ENCODE assay signal across 8 cellular contexts in the genomic region with DNA sequence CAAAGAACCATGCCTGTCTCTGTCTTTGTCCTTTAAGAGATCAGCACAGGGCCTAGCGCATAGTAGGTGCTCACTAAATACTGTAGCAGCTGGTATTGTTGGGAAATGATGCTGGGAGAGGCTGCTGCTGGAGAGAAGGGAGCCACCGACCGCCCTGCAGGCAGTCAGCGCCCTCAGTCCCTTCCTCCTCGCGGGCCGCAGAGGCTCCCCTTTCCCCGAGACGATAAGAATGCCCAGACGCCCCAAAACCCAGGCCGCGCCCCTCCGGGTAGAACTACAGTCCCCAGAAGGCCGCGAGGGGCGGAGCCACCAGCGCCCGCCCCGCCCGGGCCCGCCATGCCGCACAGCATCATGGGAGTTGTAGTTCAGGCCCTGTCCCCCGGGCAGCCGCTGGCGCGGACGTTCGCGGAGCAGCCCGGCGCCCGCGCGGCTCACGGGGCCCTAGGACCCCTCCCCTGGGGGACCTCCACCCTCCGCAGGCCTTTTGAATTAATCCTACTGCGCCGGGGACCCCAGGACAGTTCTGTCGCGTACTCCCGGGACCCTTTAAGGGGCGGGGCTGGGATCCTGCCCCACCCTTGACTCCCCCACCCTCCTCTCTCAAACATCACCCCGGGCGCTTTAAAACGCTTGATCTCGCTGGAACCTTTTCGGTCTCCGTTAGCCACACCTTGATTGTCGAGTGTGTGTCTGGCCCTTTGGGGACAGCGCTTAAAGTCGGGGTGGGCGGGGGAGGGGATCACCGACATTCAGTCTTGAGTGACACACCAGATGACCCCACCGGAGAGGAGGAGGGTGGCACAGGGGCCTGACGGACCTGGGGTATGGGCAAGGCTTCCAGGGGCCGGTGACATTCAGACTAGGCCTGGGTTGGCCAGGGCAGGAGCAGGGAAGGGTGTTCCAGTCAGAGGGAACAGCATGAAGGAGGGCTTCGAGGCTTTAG. TPM values are rescaled to one million over a fixed set of nuclear protein-coding genes. Genes with fewer than 3 reads are reported as not detected.
DNase-seq lines count a peak whose midpoint lies in the region; ATAC-seq, FAIRE-seq and TF ChIP-seq lines count a peak whose summit lies in the region.

No MANE protein-coding gene starts in this region.

- H3K27ac ChIP-seq in colonic mucosa (peak overlapping the region; percentile 65), left lung (peak overlapping the region; percentile 85 to 93)

- H3K4me3 Mint-ChIP-seq in activated CD4-positive, alpha-beta T cell treated with anti-CD3 and anti-CD28 coated beads, Interleukin-2, amount 10 ng/mL, durations not matched to agents 24 days and 14 days = peak overlapping the region; percentile 80

- H3K4me1 ChIP-seq in colonic mucosa = no peaks in the 10 kb centered on the region
- H3K4me1 ChIP-seq in left lung = peaks cover 0 to 15% of the 10 kb centered on the region in 2 donors

- H3K9ac ChIP-seq in colonic mucosa (ENCODE audit: low read depth in 2 of 2, low read length in 2 of 2) = peak overlapping the region in 1 of 2 donors; percentile 56

- H3K9me3 ChIP-seq in colonic mucosa (no peaks in the 10 kb centered on the region), left lung (no peaks in the 10 kb centered on the region)

- DNase-seq in GM12892 (ENCODE audit: insufficient read length) = peak; percentile 91
- DNase-seq in NCI-H2227 (lab: John Stamatoyannopoulos, UW; ENCODE audit: unreplicated experiment) = peak; percentile 81
- DNase-seq in activated CD4-positive, alpha-beta T cell treated with anti-CD3 and anti-CD28 coated beads, Interleukin-2, amount 10 ng/mL, durations not matched to agents 24 days and 14 days = peak; percentile 98
- peak; percentile 90 for DNase-seq in colonic mucosa
- DNase-seq in left lung = peak; percentile 88 to 97
- DNase-seq in stimulated activated CD4-positive, alpha-beta T cell treated with anti-CD3 and anti-CD28 coated beads, Interleukin-1b, Interleukin-23, amount 100 ng/mL, for 48 hours = peak; percentile 91

- TF ChIP-seq CTCF in colonic mucosa (IDR thresholded peaks at IDR 0.05) = no peak
- TF ChIP-seq CTCF in left lung (IDR thresholded peaks at IDR 0.05) = no peak

- no peaks in the 10 kb centered on the region for H3K36me3 Mint-ChIP-seq in activated CD4-positive, alpha-beta T cell treated with anti-CD3 and anti-CD28 coated beads, Interleukin-2, amount 10 ng/mL, durations not matched to agents 24 days and 14 days (ENCODE audit: low read depth)

- H3K4me1 Mint-ChIP-seq in activated CD4-positive, alpha-beta T cell treated with anti-CD3 and anti-CD28 coated beads, Interleukin-2, amount 10 ng/mL, durations not matched to agents 24 days and 14 days = peaks cover 11% of the 10 kb centered on the region

- H3K36me3 ChIP-seq in colonic mucosa = no peaks in the 10 kb centered on the region
- no peaks in the 10 kb centered on the region for H3K36me3 ChIP-seq in left lung

- H3K27me3 Mint-ChIP-seq in activated CD4-positive, alpha-beta T cell treated with anti-CD3 and anti-CD28 coated beads, Interleukin-2, amount 10 ng/mL, durations not matched to agents 24 days and 14 days = peaks cover 6% of the 10 kb centered on the region

- peak overlapping the region; percentile 83 for H3K27ac Mint-ChIP-seq in activated CD4-positive, alpha-beta T cell treated with anti-CD3 and anti-CD28 coated beads, Interleukin-2, amount 10 ng/mL, durations not matched to agents 24 days and 14 days

- intact Hi-C loops in activated CD4-positive, alpha-beta T cell treated with anti-CD3 and anti-CD28 coated beads, Interleukin-2, amount 10 ng/mL, durations not matched to agents 24 days and 14 days (cut with micrococcal nuclease) = loop anchor here (1.0 to 2.0 kb wide), 2 partner anchors 27 to 34 kb away; no protein-coding TSS in a partner anchor
- intact Hi-C loops in colonic mucosa (cut with DNase I) = no loop called here
- intact Hi-C loops in left lung (cut with DNase I) = no loop called here

- TF ChIP-seq POLR2A in GM12892 (IDR thresholded peaks at IDR 0.05; ENCODE audit: low read depth, low read length) = no peak

- H3K9me3 Mint-ChIP-seq in activated CD4-positive, alpha-beta T cell treated with anti-CD3 and anti-CD28 coated beads, Interleukin-2, amount 10 ng/mL, durations not matched to agents 24 days and 14 days = no peaks in the 10 kb centered on the region

- peak overlapping the region; percentile 57 for H3K4me3 ChIP-seq in colonic mucosa
- H3K4me3 ChIP-seq in left lung = peak overlapping the region; percentile 56 to 74

- peak; percentile 78 for FAIRE-seq in GM12892 (lab: Jason Lieb, UNC)

- peak; percentile 80 for ATAC-seq in HG02870 (IDR thresholded peaks at IDR 0.05; ENCODE audit: unreplicated experiment)
- ATAC-seq in left lung = peak; percentile 98
- no peak for ATAC-seq in HG03457 (IDR thresholded peaks at IDR 0.05; ENCODE audit: unreplicated experiment)

- H3K27me3 ChIP-seq in colonic mucosa (no peaks in the 10 kb centered on the region), left lung (peaks cover 0 to 5% of the 10 kb centered on the region in 2 donors)

RNA-seq across cellular contexts. Expression of gene IER5L, which starts 24.8 kb away (rescaled TPM):
- not detected for polyA plus RNA-seq in GM12892 (2012; ENCODE audit: missing spikeins)
- total RNA-seq in activated CD4-positive, alpha-beta T cell treated with anti-CD3 and anti-CD28 coated beads, Interleukin-2, amount 10 ng/mL, durations not matched to agents 24 days and 14 days = 11.7 and 12.2 TPM in 2 replicates
- total RNA-seq in colonic mucosa (1 to 10 TPM; 9.1 to 9.6 TPM), left lung (10 to 100 TPM; 17.9 to 21.4 TPM)
